18 cellular contexts compared by ENCODE assay signal in the genomic region with DNA sequence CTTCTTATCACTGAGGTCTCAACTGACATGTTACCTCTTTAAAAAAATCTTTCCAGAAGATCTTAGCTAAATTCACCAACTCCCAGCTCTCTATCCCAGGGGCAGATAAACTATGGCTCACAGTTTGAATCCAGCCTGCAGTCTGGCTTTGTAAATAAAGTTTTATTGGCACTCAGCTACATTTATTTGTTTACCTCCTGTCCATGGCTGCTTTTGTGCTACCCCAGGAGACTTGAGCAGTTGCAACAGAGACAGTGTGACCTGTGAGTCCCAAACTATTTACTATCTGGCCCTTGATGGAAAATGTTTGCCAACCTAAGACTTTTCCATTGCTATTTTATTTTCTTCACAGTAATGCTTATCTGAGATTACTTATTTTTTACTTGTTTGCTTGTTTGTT.
DNase-seq lines count a peak whose midpoint lies in the region; ATAC-seq, FAIRE-seq and TF ChIP-seq lines count a peak whose summit lies in the region.
"Had no signal": no experiment of that assay in that cellular context is flagged by ENCODE, and none has a peak within 500 bp of the region (broad histone marks: within the 10 kb centered on the region; RNA-seq: fewer than 3 reads in every experiment).

No MANE protein-coding gene starts in this region.

- TF ChIP-seq EP300 in HepG2 (IDR thresholded peaks at IDR 0.05; ENCODE audit: low read depth in 2 of 2, low read length in 2 of 2) (no peak), HepG2 (CRISPR knock-in tag; IDR thresholded peaks at IDR 0.05; ENCODE audit: borderline replicate concordance) (no peak), esophagus muscularis mucosa (IDR thresholded peaks at IDR 0.05) (no peak)

- FAIRE-seq in HepG2 (lab: Jason Lieb, UNC) = no peak
- FAIRE-seq: A549, GM12891, H54 had no signal

- H4K20me1 ChIP-seq in HepG2 (ENCODE audit: insufficient read depth, low read length) = no peaks in the 10 kb centered on the region
- H4K20me1 ChIP-seq: BLaER1 had no signal

- H3K27ac ChIP-seq in HepG2 (ENCODE audit: extremely low read length, insufficient read depth, low read length) (no peak overlapping the region), right lobe of liver (no peak overlapping the region), esophagus muscularis mucosa (replicated peaks in 1 of 4) (no peak overlapping the region)
- H3K27ac ChIP-seq: A549, BLaER1, HL-60 had no signal

- H3K4me2 ChIP-seq in HepG2 (ENCODE audit: low read depth, low read length) = no peak overlapping the region
- H3K4me2 ChIP-seq: A549, BLaER1, GM23338 had no signal

- no peak for TF ChIP-seq RAD21 in HepG2 (CRISPR knock-in tag; IDR thresholded peaks at IDR 0.05)

- H3K36me3 ChIP-seq in HepG2 (replicated peaks in 1 of 2; ENCODE audit: control insufficient read depth in 1 of 2, insufficient read depth in 2 of 2, low read length in 2 of 2) (no peaks in the 10 kb centered on the region), right lobe of liver (no peaks in the 10 kb centered on the region), esophagus muscularis mucosa (no peaks in the 10 kb centered on the region)
- H3K36me3 ChIP-seq: BLaER1 had no signal

- intact Hi-C loops in HepG2 (cut with micrococcal nuclease; ENCODE audit: unreplicated experiment) = no loop called here
- intact Hi-C loops in right lobe of liver (cut with DNase I) = no loop called here
- intact Hi-C loops in esophagus muscularis mucosa (cut with DNase I) = no loop called here

- no peaks in the 10 kb centered on the region for H3K4me1 ChIP-seq in HepG2 (ENCODE audit: insufficient read depth, low read length)
- H3K4me1 ChIP-seq in right lobe of liver = no peaks in the 10 kb centered on the region
- no peaks in the 10 kb centered on the region for H3K4me1 ChIP-seq in esophagus muscularis mucosa
- H3K4me1 ChIP-seq: A549, BLaER1 had no signal

- no peak overlapping the region for H2AFZ ChIP-seq in HepG2 (ENCODE audit: low read length)
- H2AFZ ChIP-seq: GM23338 had no signal

- no peak for DNase-seq in HepG2 (ENCODE audit: low spot score)
- DNase-seq in right lobe of liver = no peak
- DNase-seq in NCI-H69 (lab: John Stamatoyannopoulos, UW) = peak; percentile 37
- peak; percentile 14 for DNase-seq in esophagus muscularis mucosa (ENCODE audit: extremely low spot score)
- DNase-seq in EL = no peak
- DNase-seq: AML-193; CD4-positive, alpha-beta memory T cell; DMS79 treated with DMSO at 0.1 percent for 48 hours; HCEC 1CT; KG1 had no signal

- TF ChIP-seq CTCF in HepG2 (CRISPR knock-in tag; IDR thresholded peaks at IDR 0.05) (no peak), right lobe of liver (IDR thresholded peaks at IDR 0.05) (no peak), esophagus muscularis mucosa (IDR thresholded peaks at IDR 0.05) (no peak)

- H3K27me3 ChIP-seq in HepG2 (ENCODE audit: control insufficient read depth in 1 of 2, insufficient read depth in 2 of 2, low read length in 2 of 2) = no peaks in the 10 kb centered on the region; a peak in 1 of 5 replicates
- H3K27me3 ChIP-seq in right lobe of liver = no peaks in the 10 kb centered on the region
- no peaks in the 10 kb centered on the region for H3K27me3 ChIP-seq in esophagus muscularis mucosa
- H3K27me3 ChIP-seq: BLaER1 had no signal

- ATAC-seq in HepG2 = no peak
- no peak for ATAC-seq in right lobe of liver
- no peak for ATAC-seq in GM18520 (IDR thresholded peaks at IDR 0.05; ENCODE audit: unreplicated experiment)
- ATAC-seq in HG02763 (IDR thresholded peaks at IDR 0.05; ENCODE audit: unreplicated experiment) = no peak
- ATAC-seq: A549, GM23338 had no signal

- in situ Hi-C loops in HepG2 (cut with HindIII; ENCODE audit: extremely low pct_ligation_motif_present, low pct_unique_long_range_greater_than_20kb) = no loop called here

- CTCF ChIA-PET in HepG2 (lab: Yijun Ruan, JAX; ENCODE audit: low intra/inter-chr PET ratio, low total read pairs) = no interaction called here

- BruUV-seq in HepG2 (replicated peaks; lab: Mats Ljungman, UMichigan) = no TSS peak

- no peaks in the 10 kb centered on the region for H3K79me2 ChIP-seq in HepG2 (ENCODE audit: insufficient read depth, low read length)

- H3K9ac ChIP-seq in HepG2 (ENCODE audit: insufficient read depth, low read depth, low read length) = no peak overlapping the region
- H3K9ac ChIP-seq: BLaER1 had no signal

- no peak for TF ChIP-seq POLR2A in HepG2 (IDR thresholded peaks at IDR 0.05; ENCODE audit: insufficient read depth in 1 of 2, low read depth in 2 of 2, low read length in 2 of 2)
- no peak for TF ChIP-seq POLR2A in right lobe of liver (IDR thresholded peaks at IDR 0.05)
- no peak for TF ChIP-seq POLR2A in esophagus muscularis mucosa (IDR thresholded peaks at IDR 0.05; ENCODE audit: low read depth)

- H3K9me3 ChIP-seq in HepG2 (ENCODE audit: low read length) (no peaks in the 10 kb centered on the region), right lobe of liver (no peaks in the 10 kb centered on the region), esophagus muscularis mucosa (no peaks in the 10 kb centered on the region)
- H3K9me3 ChIP-seq: A549, BLaER1 had no signal

- POLR2A ChIA-PET in HepG2 (lab: Yijun Ruan, JAX) = no interaction called here

- H3K4me3 ChIP-seq in HepG2 (replicated peaks in 1 of 3; ENCODE audit: insufficient read depth in 1 of 3, low read depth in 2 of 3, low read length in 3 of 3) (no peak overlapping the region), right lobe of liver (no peak overlapping the region), esophagus muscularis mucosa (no peak overlapping the region)
- H3K4me3 ChIP-seq: A549, BLaER1, GM23338 had no signal

TF ChIP-seq in HepG2, 621 proteins besides CTCF, POLR2A, EP300 and RAD21:
- TF ChIP-seq, protein P1, sequence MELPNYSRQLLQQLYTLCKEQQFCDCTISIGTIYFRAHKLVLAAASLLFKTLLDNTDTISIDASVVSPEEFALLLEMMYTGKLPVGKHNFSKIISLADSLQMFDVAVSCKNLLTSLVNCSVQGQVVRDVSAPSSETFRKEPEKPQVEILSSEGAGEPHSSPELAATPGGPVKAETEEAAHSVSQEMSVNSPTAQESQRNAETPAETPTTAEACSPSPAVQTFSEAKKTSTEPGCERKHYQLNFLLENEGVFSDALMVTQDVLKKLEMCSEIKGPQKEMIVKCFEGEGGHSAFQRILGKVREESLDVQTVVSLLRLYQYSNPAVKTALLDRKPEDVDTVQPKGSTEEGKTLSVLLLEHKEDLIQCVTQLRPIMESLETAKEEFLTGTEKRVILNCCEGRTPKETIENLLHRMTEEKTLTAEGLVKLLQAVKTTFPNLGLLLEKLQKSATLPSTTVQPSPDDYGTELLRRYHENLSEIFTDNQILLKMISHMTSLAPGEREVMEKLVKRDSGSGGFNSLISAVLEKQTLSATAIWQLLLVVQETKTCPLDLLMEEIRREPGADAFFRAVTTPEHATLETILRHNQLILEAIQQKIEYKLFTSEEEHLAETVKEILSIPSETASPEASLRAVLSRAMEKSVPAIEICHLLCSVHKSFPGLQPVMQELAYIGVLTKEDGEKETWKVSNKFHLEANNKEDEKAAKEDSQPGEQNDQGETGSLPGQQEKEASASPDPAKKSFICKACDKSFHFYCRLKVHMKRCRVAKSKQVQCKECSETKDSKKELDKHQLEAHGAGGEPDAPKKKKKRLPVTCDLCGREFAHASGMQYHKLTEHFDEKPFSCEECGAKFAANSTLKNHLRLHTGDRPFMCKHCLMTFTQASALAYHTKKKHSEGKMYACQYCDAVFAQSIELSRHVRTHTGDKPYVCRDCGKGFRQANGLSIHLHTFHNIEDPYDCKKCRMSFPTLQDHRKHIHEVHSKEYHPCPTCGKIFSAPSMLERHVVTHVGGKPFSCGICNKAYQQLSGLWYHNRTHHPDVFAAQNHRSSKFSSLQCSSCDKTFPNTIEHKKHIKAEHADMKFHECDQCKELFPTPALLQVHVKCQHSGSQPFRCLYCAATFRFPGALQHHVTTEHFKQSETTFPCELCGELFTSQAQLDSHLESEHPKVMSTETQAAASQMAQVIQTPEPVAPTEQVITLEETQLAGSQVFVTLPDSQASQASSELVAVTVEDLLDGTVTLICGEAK (IDR thresholded peaks at IDR 0.05) = peak; percentile 46; the same call in 1 of the 2 replicates
- TF ChIP-seq, protein P1 (CRISPR knock-in tag; IDR thresholded peaks at IDR 0.05) = peak; percentile 98
- TF ChIP-seq ZNF234 (CRISPR knock-in tag; conservative IDR thresholded peaks at IDR 0.05) = no peak
TF ChIP-seq in HepG2: peak in this region for 1.

Comparison
In these comparisons a context has a peak if more than half of its experiments do, and no peak if none do; other contexts are left out.
1. DNase-seq: peak in NCI-H69 (single experiment) and esophagus muscularis mucosa (single experiment); none in HepG2 (single experiment), right lobe of liver (0 of 3) and EL (single experiment).